ENCODE assay signal across 1 cellular context in genomic region chr19:14505488-14506239, GRCh38.
TF ChIP-seq lines count a peak whose summit lies in the region.

No MANE protein-coding gene starts in this region.

TF ChIP-seq in GM23338, 12 proteins besides CTCF, POLR2A, EP300 and RAD21 (continued from another document):
- no peak for TF ChIP-seq ZNF462 (CRISPR knock-in tag; IDR thresholded peaks at IDR 0.05)
- TF ChIP-seq ZNF114 (CRISPR knock-in tag; IDR thresholded peaks at IDR 0.05), result no peak
- no peak for TF ChIP-seq STAT1 (IDR thresholded peaks at IDR 0.05; ENCODE audit: unreplicated experiment)
- no peak for TF ChIP-seq EZH2phosphoT487 (IDR thresholded peaks at IDR 0.05; ENCODE audit: unreplicated experiment)
